ENCODE assay signal across 10 cellular contexts in genomic region chr1:211831558-211832323, GRCh38. TPM values are rescaled to one million over a fixed set of nuclear protein-coding genes. Genes with fewer than 3 reads are reported as not detected.
DNase-seq lines count a peak whose midpoint lies in the region; ATAC-seq, FAIRE-seq and TF ChIP-seq lines count a peak whose summit lies in the region.
"Had no signal": no experiment of that assay in that cellular context is flagged by ENCODE, and none has a peak within 500 bp of the region (broad histone marks: within the 10 kb centered on the region; RNA-seq: fewer than 3 reads in every experiment).

No MANE protein-coding gene starts in this region.

- ATAC-seq in activated CD8-positive, alpha-beta memory T cell treated with anti-CD3 and anti-CD28 coated beads, Interleukin-2, amount 10 ng/mL, durations not matched to agents 7 days and 5 days: no peak

- H3K27ac Mint-ChIP-seq in activated CD8-positive, alpha-beta memory T cell treated with anti-CD3 and anti-CD28 coated beads, Interleukin-2, amount 10 ng/mL, durations not matched to agents 7 days and 5 days: peak overlapping the region; percentile 15
- no peak overlapping the region for H3K27ac Mint-ChIP-seq in activated T-helper 2 cell treated with anti-CD3 and anti-CD28 coated beads, Interferon-gamma antibody, Interleukin-2, Interleukin-4, amounts not matched to agents 10 μg/mL and 5 μg/mL and 100 μg/mL, durations not matched to agents 14 hours and 24 hours and 36 hours
- H3K27ac Mint-ChIP-seq in osteocyte (ENCODE audit: unreplicated experiment): no peak overlapping the region

- peak overlapping the region; percentile 82 for H3K4me3 Mint-ChIP-seq in activated CD8-positive, alpha-beta memory T cell treated with anti-CD3 and anti-CD28 coated beads, Interleukin-2, amount 10 ng/mL, durations not matched to agents 7 days and 5 days
- H3K4me3 Mint-ChIP-seq in activated T-helper 2 cell treated with anti-CD3 and anti-CD28 coated beads, Interferon-gamma antibody, Interleukin-2, Interleukin-4, amounts not matched to agents 10 μg/mL and 5 μg/mL and 100 μg/mL, durations not matched to agents 14 hours and 24 hours and 36 hours (ENCODE audit: low read depth): peak overlapping the region; percentile 82
- H3K4me3 Mint-ChIP-seq in osteocyte (ENCODE audit: unreplicated experiment): peak overlapping the region; percentile 61

- FAIRE-seq in RCC 7860 (lab: Jason Lieb, UNC): no peak

- TF ChIP-seq CTCF in osteocyte (IDR thresholded peaks at IDR 0.05): no peak

- DNase-seq in activated CD8-positive, alpha-beta memory T cell treated with anti-CD3 and anti-CD28 coated beads, Interleukin-2, amount 10 ng/mL, durations not matched to agents 7 days and 5 days: no peak
- DNase-seq in activated CD8-positive, alpha-beta memory T cell treated with anti-CD3 and anti-CD28 coated beads for 24 hours: no peak
- DNase-seq in NCI-H146 (lab: John Stamatoyannopoulos, UW): peak; percentile 95
- no peak for DNase-seq in activated T-helper 2 cell treated with anti-CD3 and anti-CD28 coated beads, Interferon-gamma antibody, Interleukin-2, Interleukin-4, amounts not matched to agents 10 μg/mL and 5 μg/mL and 100 μg/mL, durations not matched to agents 14 hours and 24 hours and 36 hours (ENCODE audit: low spot score)
- no peak for DNase-seq in osteocyte (ENCODE audit: extremely low spot score, unreplicated experiment)
- no peak for DNase-seq in HUDEP-2 (lab: John Stamatoyannopoulos, UW; ENCODE audit: unreplicated experiment in 76 of 76)
- no peak for DNase-seq in Ammon's horn (ENCODE audit: low spot score)
- no peak for DNase-seq in RCC 7860 (ENCODE audit: low spot score)
- DNase-seq: brain microvascular endothelial cell, Peyer's patch had no signal

- peaks cover 57% of the 10 kb centered on the region for H3K4me1 Mint-ChIP-seq in activated CD8-positive, alpha-beta memory T cell treated with anti-CD3 and anti-CD28 coated beads, Interleukin-2, amount 10 ng/mL, durations not matched to agents 7 days and 5 days
- H3K4me1 Mint-ChIP-seq in activated T-helper 2 cell treated with anti-CD3 and anti-CD28 coated beads, Interferon-gamma antibody, Interleukin-2, Interleukin-4, amounts not matched to agents 10 μg/mL and 5 μg/mL and 100 μg/mL, durations not matched to agents 14 hours and 24 hours and 36 hours (ENCODE audit: low read depth): peaks cover 55% of the 10 kb centered on the region
- H3K4me1 Mint-ChIP-seq in osteocyte (ENCODE audit: unreplicated experiment): peaks cover 30% of the 10 kb centered on the region

- H3K9me3 Mint-ChIP-seq in activated CD8-positive, alpha-beta memory T cell treated with anti-CD3 and anti-CD28 coated beads, Interleukin-2, amount 10 ng/mL, durations not matched to agents 7 days and 5 days (ENCODE audit: low read depth): no peaks in the 10 kb centered on the region
- H3K9me3 Mint-ChIP-seq in activated T-helper 2 cell treated with anti-CD3 and anti-CD28 coated beads, Interferon-gamma antibody, Interleukin-2, Interleukin-4, amounts not matched to agents 10 μg/mL and 5 μg/mL and 100 μg/mL, durations not matched to agents 14 hours and 24 hours and 36 hours: no peaks in the 10 kb centered on the region
- no peaks in the 10 kb centered on the region for H3K9me3 Mint-ChIP-seq in osteocyte (ENCODE audit: unreplicated experiment)

- intact Hi-C loops in activated T-helper 2 cell treated with anti-CD3 and anti-CD28 coated beads, Interferon-gamma antibody, Interleukin-2, Interleukin-4, amounts not matched to agents 10 μg/mL and 5 μg/mL and 100 μg/mL, durations not matched to agents 14 hours and 24 hours and 36 hours (cut with micrococcal nuclease): loop anchor here (2.0 to 10.0 kb wide), 5 partner anchors 151 to 504 kb away; partner anchors contain the start of genes DTL, INTS7, PPP2R5A and SLC30A1

- H3K27me3 Mint-ChIP-seq in activated CD8-positive, alpha-beta memory T cell treated with anti-CD3 and anti-CD28 coated beads, Interleukin-2, amount 10 ng/mL, durations not matched to agents 7 days and 5 days: peaks cover 1% of the 10 kb centered on the region
- H3K27me3 Mint-ChIP-seq in activated T-helper 2 cell treated with anti-CD3 and anti-CD28 coated beads, Interferon-gamma antibody, Interleukin-2, Interleukin-4, amounts not matched to agents 10 μg/mL and 5 μg/mL and 100 μg/mL, durations not matched to agents 14 hours and 24 hours and 36 hours (ENCODE audit: low read depth): peaks cover 6% of the 10 kb centered on the region
- H3K27me3 Mint-ChIP-seq in osteocyte (ENCODE audit: unreplicated experiment): peaks cover 4% of the 10 kb centered on the region

- CTCF ChIA-PET in activated CD8-positive, alpha-beta memory T cell treated with anti-CD3 and anti-CD28 coated beads, Interleukin-2, amount 10 ng/mL, durations not matched to agents 7 days and 5 days (lab: Charles Lee): interaction anchor here (0.9 to 2.1 kb wide), 3 partner anchors 11 to 204 kb away, joined by 4 to 6 read pairs (median 5); partner anchors contain the start of genes DTL and INTS7

- H3K36me3 Mint-ChIP-seq in activated CD8-positive, alpha-beta memory T cell treated with anti-CD3 and anti-CD28 coated beads, Interleukin-2, amount 10 ng/mL, durations not matched to agents 7 days and 5 days: peaks cover 8% of the 10 kb centered on the region
- H3K36me3 Mint-ChIP-seq in activated T-helper 2 cell treated with anti-CD3 and anti-CD28 coated beads, Interferon-gamma antibody, Interleukin-2, Interleukin-4, amounts not matched to agents 10 μg/mL and 5 μg/mL and 100 μg/mL, durations not matched to agents 14 hours and 24 hours and 36 hours (ENCODE audit: low read depth): peaks cover 19% of the 10 kb centered on the region
- no peaks in the 10 kb centered on the region for H3K36me3 Mint-ChIP-seq in osteocyte (ENCODE audit: unreplicated experiment)

RNA-seq across cellular contexts. Expression of gene LPGAT1, which starts 1.2 kb away (rescaled TPM):
- total RNA-seq in activated CD8-positive, alpha-beta memory T cell treated with anti-CD3 and anti-CD28 coated beads, Interleukin-2, amount 10 ng/mL, durations not matched to agents 7 days and 5 days: 10 to 100 TPM; 23.8 to 42.7 TPM
- total RNA-seq in activated T-helper 2 cell treated with anti-CD3 and anti-CD28 coated beads, Interferon-gamma antibody, Interleukin-2, Interleukin-4, amounts not matched to agents 10 μg/mL and 5 μg/mL and 100 μg/mL, durations not matched to agents 14 hours and 24 hours and 36 hours: 27.8 and 31.1 TPM in 2 replicates
- total RNA-seq in osteocyte: 48.4 and 51.3 TPM in 2 replicates
